ENCODE assay signal across 1 cellular context in genomic region chr19:30001794-30002193, GRCh38.
TF ChIP-seq lines count a peak whose summit lies in the region.

No MANE protein-coding gene starts in this region.

TF ChIP-seq in endothelial cell of umbilical vein, 7 proteins besides CTCF, POLR2A, EP300 and RAD21 (continued from another document):
- TF ChIP-seq FOS (IDR thresholded peaks at IDR 0.05; ENCODE audit: borderline replicate concordance, insufficient read depth, low read length) (no peak), MYC (IDR thresholded peaks at IDR 0.05; ENCODE audit: low read depth, low read length) (no peak)
